8 cellular contexts compared by ENCODE assay signal in the genomic region with DNA sequence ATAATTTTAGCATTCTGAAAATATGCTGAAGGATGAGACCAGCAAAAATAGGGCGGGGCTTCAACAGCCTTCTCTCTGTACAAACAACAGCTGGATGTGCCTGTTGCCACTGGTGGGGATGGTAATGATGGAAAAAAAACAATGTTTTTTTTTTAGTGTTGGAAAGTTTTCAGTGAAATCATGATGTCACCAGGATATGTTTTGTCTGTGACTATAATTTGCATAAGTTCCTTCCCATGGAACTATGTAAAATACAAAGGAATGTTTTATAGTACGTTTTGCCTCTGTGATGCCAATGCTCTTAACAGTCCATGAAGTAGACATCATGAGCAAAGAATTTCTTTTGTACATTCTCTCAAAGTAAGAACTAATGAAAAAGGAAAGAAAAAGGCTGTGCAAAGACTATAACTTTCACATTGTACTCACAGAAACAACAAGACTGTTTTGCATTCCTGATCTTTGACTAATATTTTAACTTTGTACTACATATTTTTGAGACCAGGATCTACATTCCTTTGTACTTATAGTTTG.
DNase-seq lines count a peak whose midpoint lies in the region; ATAC-seq and TF ChIP-seq lines count a peak whose summit lies in the region.
"Had no signal": no experiment of that assay in that cellular context is flagged by ENCODE, and none has a peak within 500 bp of the region (broad histone marks: within the 10 kb centered on the region; RNA-seq: fewer than 3 reads in every experiment).

No MANE protein-coding gene starts in this region.

- no peak overlapping the region for H3K18ac ChIP-seq in mesenchymal stem cell (ENCODE audit: low read depth in 1 of 2, low read length in 2 of 2)

- no peak overlapping the region for H3K27ac Mint-ChIP-seq in endodermal cell
- H3K27ac Mint-ChIP-seq: T-cell had no signal

- H3K4me1 ChIP-seq in endodermal cell (ENCODE audit: control insufficient read depth, insufficient read depth, low read length) (no peaks in the 10 kb centered on the region), mesenchymal stem cell (ENCODE audit: control insufficient read depth, insufficient read depth, low read depth, low read length) (no peaks in the 10 kb centered on the region), aorta (ENCODE audit: control insufficient read depth in 1 of 2, insufficient read depth in 2 of 2, low read length in 2 of 2) (no peaks in the 10 kb centered on the region)

- H3K27me3 ChIP-seq in endodermal cell (ENCODE audit: control insufficient read depth, insufficient read depth, low read length, poor library complexity, severe bottlenecking) = no peaks in the 10 kb centered on the region
- H3K27me3 ChIP-seq in mesenchymal stem cell (ENCODE audit: control insufficient read depth in 1 of 2, insufficient read depth in 1 of 2, low read length in 2 of 2) = no peaks in the 10 kb centered on the region
- no peaks in the 10 kb centered on the region for H3K27me3 ChIP-seq in aorta (ENCODE audit: control insufficient read depth in 1 of 2, insufficient read depth in 2 of 2, low read length in 1 of 2)

- H3K23ac ChIP-seq in mesenchymal stem cell (ENCODE audit: low read length in 2 of 2) = no peak overlapping the region

- H3K9me3 ChIP-seq in endodermal cell (ENCODE audit: control insufficient read depth, low read length) = peaks cover 17% of the 10 kb centered on the region
- peaks cover 3% of the 10 kb centered on the region for H3K9me3 ChIP-seq in mesenchymal stem cell (ENCODE audit: control insufficient read depth, low read length)
- H3K9me3 ChIP-seq in aorta (ENCODE audit: control insufficient read depth, low read length) = no peaks in the 10 kb centered on the region

- H3K9ac ChIP-seq in endodermal cell (ENCODE audit: extremely low read depth, low read length, poor library complexity, severe bottlenecking) (no peak overlapping the region), mesenchymal stem cell (ENCODE audit: low read length) (peak overlapping the region; percentile 70)

- WGBS in endodermal cell (ENCODE audit: insufficient coverage in 1 of 2, insufficient read length in 1 of 2), 2 experiments = 90% methylated on average over 2 of the region's 2 CpGs; no CpG with 5 or more reads in 1 of the 2 experiments
- 83% methylated on average over 1 of the region's 2 CpGs for WGBS in mesenchymal stem cell
- 18 to 22% methylated on average over 2 of the region's 2 CpGs for WGBS in aorta, 2 donors

- intact Hi-C loops in aorta (cut with DNase I) (no loop called here), posterior cingulate gyrus (cut with DNase I) (no loop called here)

- TF ChIP-seq CTCF in endodermal cell (conservative IDR thresholded peaks at IDR 0.05) = no peak

- H3K4ac ChIP-seq in mesenchymal stem cell (ENCODE audit: low read depth in 1 of 2, low read length in 2 of 2) = no peak overlapping the region

- H3K4me3 ChIP-seq in endodermal cell (ENCODE audit: low read length) (no peak overlapping the region), mesenchymal stem cell (ENCODE audit: insufficient read depth in 1 of 2, low read depth in 1 of 2, low read length in 2 of 2) (peak overlapping the region in 1 of 2 experiments; percentile 27), aorta (ENCODE audit: low read length in 2 of 2) (no peak overlapping the region)

- no peak overlapping the region for H2AK5ac ChIP-seq in mesenchymal stem cell (ENCODE audit: low read length, severe bottlenecking)

- no peaks in the 10 kb centered on the region for H3K4me1 Mint-ChIP-seq in endodermal cell
- H3K4me1 Mint-ChIP-seq: T-cell had no signal

- peaks cover 11% of the 10 kb centered on the region for H3K9me3 Mint-ChIP-seq in endodermal cell
- H3K9me3 Mint-ChIP-seq: T-cell had no signal

- DNase-seq in NCI-H1048 (lab: John Stamatoyannopoulos, UW) = peak; percentile 38
- DNase-seq in endodermal cell = no peak
- DNase-seq in mesenchymal stem cell = peak; percentile 83
- peak in 1 of 2 donors; percentile 57 for DNase-seq in aorta
- DNase-seq in posterior cingulate gyrus = no peak
- DNase-seq in T-helper 1 cell = no peak
- DNase-seq in SIG-M5 (lab: John Stamatoyannopoulos, UW) = no peak
- DNase-seq: T-cell had no signal

- H4K91ac ChIP-seq in mesenchymal stem cell (ENCODE audit: low read length) = no peak overlapping the region

- H3K14ac ChIP-seq in mesenchymal stem cell (ENCODE audit: low read length in 2 of 2) = no peak overlapping the region

- H3K36me3 Mint-ChIP-seq in endodermal cell (ENCODE audit: low read depth) = no peaks in the 10 kb centered on the region
- H3K36me3 Mint-ChIP-seq: T-cell had no signal

- no peak overlapping the region for H2BK12ac ChIP-seq in mesenchymal stem cell (ENCODE audit: low read length in 2 of 2)

- no peak overlapping the region for H3K4me2 ChIP-seq in mesenchymal stem cell (ENCODE audit: low read length, poor library complexity, severe bottlenecking)

- H2BK120ac ChIP-seq in mesenchymal stem cell (ENCODE audit: low read depth, low read length) = no peak overlapping the region

- no peak overlapping the region for H2BK5ac ChIP-seq in mesenchymal stem cell (ENCODE audit: low read depth, low read length, poor library complexity, severe bottlenecking)

- H3K79me1 ChIP-seq in mesenchymal stem cell (replicated peaks; ENCODE audit: low read length, poor library complexity, severe bottlenecking) = no peaks in the 10 kb centered on the region

- no peaks in the 10 kb centered on the region for H3K27me3 Mint-ChIP-seq in endodermal cell (ENCODE audit: insufficient read depth)
- H3K27me3 Mint-ChIP-seq: T-cell had no signal

- no peaks in the 10 kb centered on the region for H3K36me3 ChIP-seq in endodermal cell (ENCODE audit: control insufficient read depth, insufficient read depth, low read length)
- H3K36me3 ChIP-seq in mesenchymal stem cell (ENCODE audit: control insufficient read depth in 1 of 2, insufficient read depth in 2 of 2, low read depth in 1 of 2, low read length in 2 of 2) = no peaks in the 10 kb centered on the region
- peaks cover 0 to 2% of the 10 kb centered on the region in 2 donors for H3K36me3 ChIP-seq in aorta (ENCODE audit: control insufficient read depth in 1 of 2, insufficient read depth in 2 of 2, low read length in 1 of 2)

- H2AFZ ChIP-seq in mesenchymal stem cell (ENCODE audit: low read depth, low read length) = no peak overlapping the region

- peak; percentile 60 for ATAC-seq in aorta (ENCODE audit: low FRiP score)
- ATAC-seq: T-cell had no signal

- no peak overlapping the region for H3K4me3 Mint-ChIP-seq in endodermal cell
- H3K4me3 Mint-ChIP-seq: T-cell had no signal

- H2BK15ac ChIP-seq in mesenchymal stem cell (ENCODE audit: low read depth, poor library complexity, severe bottlenecking) = no peak overlapping the region

- no peak overlapping the region for H4K8ac ChIP-seq in mesenchymal stem cell (ENCODE audit: low read length)

- H3K27ac ChIP-seq in endodermal cell (ENCODE audit: low read depth, low read length) = peak overlapping the region; percentile 25
- H3K27ac ChIP-seq in mesenchymal stem cell (ENCODE audit: low read length, poor library complexity, severe bottlenecking) = peak overlapping the region; percentile 90
- no peak overlapping the region for H3K27ac ChIP-seq in aorta (ENCODE audit: low read depth in 1 of 2, low read length in 2 of 2)

Comparison
In these comparisons a context has a peak if more than half of its experiments do, and no peak if none do; other contexts are left out.
1. DNase-seq: peak in NCI-H1048 (single experiment) and mesenchymal stem cell (single experiment); none in endodermal cell (single experiment), posterior cingulate gyrus (0 of 10), T-helper 1 cell (0 of 5) and SIG-M5 (single experiment).
2. H3K27ac ChIP-seq: peak in endodermal cell (single experiment) and mesenchymal stem cell (single experiment); none in aorta (0 of 2).